Comparison of ENCODE assay signal across 1 cellular context in genomic region chr2:61410185-61410584, GRCh38.
TF ChIP-seq lines count a peak whose summit lies in the region.

No MANE protein-coding gene starts in this region.

TF ChIP-seq in GM12878, 131 proteins besides CTCF, POLR2A, EP300 and RAD21:
- TF ChIP-seq ZNF274 (IDR thresholded peaks at IDR 0.05; ENCODE audit: insufficient read depth, insufficient read length) = no peak
- TF ChIP-seq TAF1 (IDR thresholded peaks at IDR 0.05; ENCODE audit: borderline replicate concordance, low read depth, low read length) = no peak
- TF ChIP-seq GATAD2B (conservative IDR thresholded peaks at IDR 0.05; ENCODE audit: low read depth) = no peak
- TF ChIP-seq CHD1 (IDR thresholded peaks at IDR 0.05; ENCODE audit: low read depth, low read length) = no peak
